ENCODE assay signal across 8 cellular contexts in genomic region chr17:3964203-3965122, GRCh38. TPM values are rescaled to one million over a fixed set of nuclear protein-coding genes. Genes with fewer than 3 reads are reported as not detected.
DNase-seq lines count a peak whose midpoint lies in the region; ATAC-seq and TF ChIP-seq lines count a peak whose summit lies in the region.

Gene ATP2A3, minus strand, starts transcription at chr17:3964437. Its CDS starts 146 bp downstream, at chr17:3964291.

- ATAC-seq in HG03565 (IDR thresholded peaks at IDR 0.05; ENCODE audit: unreplicated experiment) (peak; percentile 41), GM18861 (IDR thresholded peaks at IDR 0.05; ENCODE audit: unreplicated experiment) (no peak)
- peak; percentile 45 to 57 for ATAC-seq in stimulated activated naive B cell treated with anti-CD40 and anti-IgM and Interleukin-4, amounts not matched to agents 10 μg/mL and 1 μg/mL and 100 μg/mL, for 72 hours (replicated peaks)

- peaks cover 28% of the 10 kb centered on the region for H3K4me1 Mint-ChIP-seq in chondrocyte (ENCODE audit: low read depth)
- H3K4me1 Mint-ChIP-seq in stimulated activated naive B cell treated with anti-CD40 and anti-IgM and Interleukin-4, amounts not matched to agents 10 μg/mL and 1 μg/mL and 100 μg/mL, for 72 hours, result peaks cover 58 to 83% of the 10 kb centered on the region in 2 donors

- H3K9me3 Mint-ChIP-seq in chondrocyte (ENCODE audit: low read depth), result no peaks in the 10 kb centered on the region
- H3K9me3 Mint-ChIP-seq in stimulated activated naive B cell treated with anti-CD40 and anti-IgM and Interleukin-4, amounts not matched to agents 10 μg/mL and 1 μg/mL and 100 μg/mL, for 72 hours, result no peaks in the 10 kb centered on the region

- no peaks in the 10 kb centered on the region for H3K9me3 ChIP-seq in mononuclear cell (ENCODE audit: low read depth, low read length)

- in situ Hi-C loops in ACHN (cut with HindIII; ENCODE audit: low pct_ligation_motif_present, low pct_unique_long_range_greater_than_20kb, low sequenced_read_pairs), result no loop called here
- in situ Hi-C loops in GM18951 (cut with MboI; ENCODE audit: low sequenced_read_pairs, unreplicated experiment), result no loop called here

- peak within 1 kb of the TSS; percentile 77 for H3K4me3 ChIP-seq in mononuclear cell (ENCODE audit: low read length)

- peak; percentile 95 for TF ChIP-seq POLR2A in GM18951 (IDR thresholded peaks at IDR 0.05; ENCODE audit: extremely low read depth, insufficient read depth, insufficient read length)

- DNase-seq in ACHN (peak; percentile 53), chondrocyte (ENCODE audit: low spot score) (no peak)
- peak; percentile 27 for DNase-seq in activated CD4-positive, CD25-positive, alpha-beta regulatory T cell treated with anti-CD3 and anti-CD28 coated beads, Interleukin-2, amount 50 U/mL, for 16 hours (ENCODE audit: low read depth, low spot score)
- peak; percentile 43 for DNase-seq in stimulated activated naive B cell treated with anti-CD40 and anti-IgM and Interleukin-4, amounts not matched to agents 10 μg/mL and 1 μg/mL and 100 μg/mL, for 72 hours

- H3K27ac Mint-ChIP-seq in chondrocyte (ENCODE audit: unreplicated experiment), result no peak within 1 kb of the TSS
- H3K27ac Mint-ChIP-seq in stimulated activated naive B cell treated with anti-CD40 and anti-IgM and Interleukin-4, amounts not matched to agents 10 μg/mL and 1 μg/mL and 100 μg/mL, for 72 hours, result peak within 1 kb of the TSS; percentile 88

- no peaks in the 10 kb centered on the region for H3K27me3 ChIP-seq in mononuclear cell (ENCODE audit: insufficient read depth, low read length)

- peaks cover 74% of the 10 kb centered on the region for H3K4me1 ChIP-seq in mononuclear cell (ENCODE audit: insufficient read depth, low read length)

- peak within 1 kb of the TSS; percentile 53 for H3K4me3 Mint-ChIP-seq in chondrocyte (ENCODE audit: unreplicated experiment)
- H3K4me3 Mint-ChIP-seq in stimulated activated naive B cell treated with anti-CD40 and anti-IgM and Interleukin-4, amounts not matched to agents 10 μg/mL and 1 μg/mL and 100 μg/mL, for 72 hours, result peak within 1 kb of the TSS; percentile 85 to 86

- no peaks in the 10 kb centered on the region for H3K36me3 Mint-ChIP-seq in chondrocyte (ENCODE audit: low read depth)
- peaks cover under 1 to 2% of the 10 kb centered on the region in 2 donors for H3K36me3 Mint-ChIP-seq in stimulated activated naive B cell treated with anti-CD40 and anti-IgM and Interleukin-4, amounts not matched to agents 10 μg/mL and 1 μg/mL and 100 μg/mL, for 72 hours

- TF ChIP-seq CTCF in chondrocyte (IDR thresholded peaks at IDR 0.05), result no peak

- peaks cover 26% of the 10 kb centered on the region for H3K27me3 Mint-ChIP-seq in chondrocyte (ENCODE audit: low read depth)
- H3K27me3 Mint-ChIP-seq in stimulated activated naive B cell treated with anti-CD40 and anti-IgM and Interleukin-4, amounts not matched to agents 10 μg/mL and 1 μg/mL and 100 μg/mL, for 72 hours, result no peaks in the 10 kb centered on the region

RNA-seq across cellular contexts. Expression of gene ATP2A3, which starts in this region (rescaled TPM):
- total RNA-seq in chondrocyte (0.53 to 1.7 TPM (median 1.5 TPM) in 3 replicates), mononuclear cell (76.6 TPM)

Comparison
In these comparisons a context has a peak if more than half of its experiments do, and no peak if none do; other contexts are left out.
1. RNA of gene ATP2A3 (total RNA-seq): 76.6 TPM in mononuclear cell (single experiment); 0.53 to 1.7 TPM in chondrocyte; every median in the first group is over 10 times any median in the second.